ENCODE assay signal across 8 cellular contexts in genomic region chr18:45666520-45666919, GRCh38.
A peak's percentile ranks its signal among the peaks of the same experiment; 100 is the strongest.
DNase-seq lines count a peak whose midpoint lies in the region; ATAC-seq and TF ChIP-seq lines count a peak whose summit lies in the region.

No MANE protein-coding gene starts in this region.

- H3K36me3 Mint-ChIP-seq in activated naive CD8-positive, alpha-beta T cell treated with anti-CD3 and anti-CD28 coated beads, Interleukin-2, amount 50 U/mL, for 24 hours (ENCODE audit: low read depth) = no peaks in the 10 kb centered on the region

- ATAC-seq in GM19452 (IDR thresholded peaks at IDR 0.05; ENCODE audit: unreplicated experiment) (peak; percentile 58), HG03342 (IDR thresholded peaks at IDR 0.05; ENCODE audit: unreplicated experiment) (peak; percentile 65)
- ATAC-seq in activated naive CD8-positive, alpha-beta T cell treated with anti-CD3 and anti-CD28 coated beads, Interleukin-2, amount 50 U/mL, for 24 hours = peak; percentile 57

- peaks cover 70% of the 10 kb centered on the region for H3K4me1 Mint-ChIP-seq in activated naive CD8-positive, alpha-beta T cell treated with anti-CD3 and anti-CD28 coated beads, Interleukin-2, amount 50 U/mL, for 24 hours

- no peaks in the 10 kb centered on the region for H3K9me3 Mint-ChIP-seq in activated naive CD8-positive, alpha-beta T cell treated with anti-CD3 and anti-CD28 coated beads, Interleukin-2, amount 50 U/mL, for 24 hours

- POLR2A ChIA-PET in GM10248 (lab: Yijun Ruan, JAX) = interaction anchor here (0.5 kb wide), 1 partner anchor 430 kb away, joined by 3 read pairs; no protein-coding TSS in a partner anchor

- TF ChIP-seq CTCF in GM10248 (IDR thresholded peaks at IDR 0.05; ENCODE audit: control extremely low read depth, extremely low read depth, low read depth, missing control alignments) = no peak

- DNase-seq in GM10248 (ENCODE audit: extremely low spot score) = peak; percentile 51
- no peak for DNase-seq in activated naive CD8-positive, alpha-beta T cell treated with anti-CD3 and anti-CD28 coated beads, Interleukin-2, amount 50 U/mL, for 24 hours
- no peak for DNase-seq in middle frontal gyrus (ENCODE audit: extremely low spot score, low spot score)
- no peak for DNase-seq in dedifferentiated amniotic fluid mesenchymal stem cell (ENCODE audit: extremely low spot score)
- no peak for DNase-seq in stimulated activated CD4-positive, alpha-beta T cell treated with anti-CD3 and anti-CD28 coated beads, Interleukin-4, amount 100 ng/mL, for 24 hours
- DNase-seq in LoVo (ENCODE audit: low spot score) = no peak

- peak overlapping the region; percentile 67 for H3K4me3 Mint-ChIP-seq in activated naive CD8-positive, alpha-beta T cell treated with anti-CD3 and anti-CD28 coated beads, Interleukin-2, amount 50 U/mL, for 24 hours

- CTCF ChIA-PET in GM10248 (lab: Yijun Ruan, JAX) = interaction anchor here (0.8 to 8.6 kb wide), 26 partner anchors 8 to 614 kb away, joined by 3 to 117 read pairs (median 4); partner anchors contain the start of gene PSTPIP2

- peak overlapping the region; percentile 87 for H3K27ac Mint-ChIP-seq in activated naive CD8-positive, alpha-beta T cell treated with anti-CD3 and anti-CD28 coated beads, Interleukin-2, amount 50 U/mL, for 24 hours

- no peaks in the 10 kb centered on the region for H3K27me3 Mint-ChIP-seq in activated naive CD8-positive, alpha-beta T cell treated with anti-CD3 and anti-CD28 coated beads, Interleukin-2, amount 50 U/mL, for 24 hours
